9 cellular contexts compared by ENCODE assay signal in genomic region chr6:36692220-36692619, GRCh38. TPM values are rescaled to one million over a fixed set of nuclear protein-coding genes. Genes with fewer than 3 reads are reported as not detected.
DNase-seq lines count a peak whose midpoint lies in the region; ATAC-seq lines count a peak whose summit lies in the region.
"Had no signal": no experiment of that assay in that cellular context is flagged by ENCODE, and none has a peak within 500 bp of the region (broad histone marks: within the 10 kb centered on the region; RNA-seq: fewer than 3 reads in every experiment).

No MANE protein-coding gene starts in this region.

- no peaks in the 10 kb centered on the region for H3K36me3 Mint-ChIP-seq in T-helper 17 cell (ENCODE audit: low read depth)

- peak overlapping the region; percentile 3 for H3K4me3 Mint-ChIP-seq in T-helper 17 cell

- peak; percentile 40 for ATAC-seq in GM18858 (IDR thresholded peaks at IDR 0.05; ENCODE audit: unreplicated experiment)
- ATAC-seq in HG02884 (IDR thresholded peaks at IDR 0.05; ENCODE audit: unreplicated experiment), result peak; percentile 74
- ATAC-seq in T-helper 17 cell, result peak; percentile 77
- ATAC-seq in GM18870 (IDR thresholded peaks at IDR 0.05; ENCODE audit: unreplicated experiment), result no peak
- no peak for ATAC-seq in HG02623 (IDR thresholded peaks at IDR 0.05; ENCODE audit: unreplicated experiment)

- DNase-seq in T-helper 17 cell (no peak), mesenteric fat pad (ENCODE audit: low spot score) (peak; percentile 33), NCI-H2171 (lab: John Stamatoyannopoulos, UW) (no peak), glomerular visceral epithelial cell (ENCODE audit: extremely low spot score) (no peak)
- DNase-seq: stimulated activated CD4-positive, alpha-beta T cell treated with anti-CD3 and anti-CD28 coated beads, Interleukin-12 subunit alpha, Interleukin-12 subunit beta, amount 100 ng/mL, for 4 hours had no signal

- H3K4me1 Mint-ChIP-seq in T-helper 17 cell, result peaks cover 31% of the 10 kb centered on the region

- no peaks in the 10 kb centered on the region for H3K9me3 ChIP-seq in T-helper 17 cell (ENCODE audit: control insufficient read depth, low read length, poor library complexity, severe bottlenecking)

- H3K27ac Mint-ChIP-seq in T-helper 17 cell, result peak overlapping the region; percentile 67

- no peaks in the 10 kb centered on the region for H3K27me3 Mint-ChIP-seq in T-helper 17 cell

RNA-seq across cellular contexts. Expression of gene RAB44, which starts 5.4 kb away (rescaled TPM):
- under 1 TPM; 0.21 to 0.77 TPM for total RNA-seq in T-helper 17 cell
- total RNA-seq in mesenteric fat pad, result 0.35 TPM

RNA-seq across cellular contexts. Expression of gene CDKN1A, which starts 13.7 kb away (rescaled TPM):
- total RNA-seq in T-helper 17 cell (100 to 1,000 TPM; 180 to 255 TPM), mesenteric fat pad (245 TPM)

Comparison
In these comparisons a context has a peak if more than half of its experiments do, and no peak if none do; other contexts are left out.
1. ATAC-seq: peak in GM18858 (single experiment), HG02884 (single experiment) and T-helper 17 cell (single experiment); none in GM18870 (single experiment) and HG02623 (single experiment).